ENCODE assay signal across 18 cellular contexts in genomic region chr14:74550071-74550470, GRCh38. TPM values are rescaled to one million over a fixed set of nuclear protein-coding genes. Genes with fewer than 3 reads are reported as not detected.
A peak's percentile ranks its signal among the peaks of the same experiment; 100 is the strongest.
DNase-seq lines count a peak whose midpoint lies in the region; ATAC-seq and TF ChIP-seq lines count a peak whose summit lies in the region.
"Had no signal": no experiment of that assay in that cellular context is flagged by ENCODE, and none has a peak within 500 bp of the region (broad histone marks: within the 10 kb centered on the region; RNA-seq: fewer than 3 reads in every experiment).

No MANE protein-coding gene starts in this region.

- H3K14ac ChIP-seq in IMR-90 (replicated peaks; ENCODE audit: low read depth, low read length) (no peak overlapping the region), mesenchymal stem cell (ENCODE audit: low read length in 2 of 2) (peak overlapping the region in 1 of 2 experiments; percentile 41)

- H2AK9ac ChIP-seq in IMR-90 (replicated peaks; ENCODE audit: low read depth, low read length, poor library complexity): peak overlapping the region; percentile 47

- no peaks in the 10 kb centered on the region for H3K27me3 ChIP-seq in IMR-90 (ENCODE audit: control insufficient read depth, insufficient read depth, low read length)
- no peaks in the 10 kb centered on the region for H3K27me3 ChIP-seq in mesenchymal stem cell (ENCODE audit: control insufficient read depth in 1 of 2, insufficient read depth in 1 of 2, low read length in 2 of 2)
- H3K27me3 ChIP-seq in upper lobe of right lung: no peaks in the 10 kb centered on the region
- H3K27me3 ChIP-seq: BLaER1 had no signal

- no peak overlapping the region for H2BK12ac ChIP-seq in mesenchymal stem cell (ENCODE audit: low read length in 2 of 2)

- H3K36me3 Mint-ChIP-seq in chondrocyte (ENCODE audit: low read depth): peaks cover 23% of the 10 kb centered on the region
- H3K36me3 Mint-ChIP-seq in naive thymus-derived CD8-positive, alpha-beta T cell: no peaks in the 10 kb centered on the region
- H3K36me3 Mint-ChIP-seq: CD8-positive, alpha-beta T cell had no signal

- H2BK5ac ChIP-seq in IMR-90 (ENCODE audit: low read depth, low read length, poor library complexity, severe bottlenecking) (no peak overlapping the region), mesenchymal stem cell (ENCODE audit: low read depth, low read length, poor library complexity, severe bottlenecking) (no peak overlapping the region)

- H3K79me1 ChIP-seq in IMR-90 (ENCODE audit: low read depth in 1 of 2, low read length in 2 of 2) (peaks cover 0 to 32% of the 10 kb centered on the region in 2 experiments; a peak in 2 of 4 replicates), mesenchymal stem cell (replicated peaks; ENCODE audit: low read length, poor library complexity, severe bottlenecking) (peaks cover 51% of the 10 kb centered on the region)

- DNase-seq in IMR-90: no peak
- DNase-seq in chondrocyte (ENCODE audit: low spot score): no peak
- no peak for DNase-seq in mesenchymal stem cell
- DNase-seq in upper lobe of right lung: no peak
- no peak for DNase-seq in naive thymus-derived CD8-positive, alpha-beta T cell
- DNase-seq: CD8-positive, alpha-beta T cell; EL; MV-4-11; NCI-H1417; NCI-H187; NCI-H2107; NCI-H510A; NCI-H774 had no signal

- H3K27ac Mint-ChIP-seq in chondrocyte (ENCODE audit: unreplicated experiment): peak overlapping the region; percentile 19
- no peak overlapping the region for H3K27ac Mint-ChIP-seq in naive thymus-derived CD8-positive, alpha-beta T cell
- H3K27ac Mint-ChIP-seq: CD8-positive, alpha-beta T cell had no signal

- H3K9me3 ChIP-seq in IMR-90 (ENCODE audit: control insufficient read depth, insufficient read depth, low read length) (no peaks in the 10 kb centered on the region), mesenchymal stem cell (ENCODE audit: control insufficient read depth, low read length) (no peaks in the 10 kb centered on the region), upper lobe of right lung (no peaks in the 10 kb centered on the region)
- H3K9me3 ChIP-seq: BLaER1 had no signal

- TF ChIP-seq CTCF in IMR-90 (conservative IDR thresholded peaks at IDR 0.05; ENCODE audit: low read depth, low read length): no peak
- no peak for TF ChIP-seq CTCF in chondrocyte (IDR thresholded peaks at IDR 0.05)
- TF ChIP-seq CTCF in upper lobe of right lung (IDR thresholded peaks at IDR 0.05): no peak

- TF ChIP-seq RAD21 in IMR-90 (IDR thresholded peaks at IDR 0.05; ENCODE audit: low read length): no peak

- no peak overlapping the region for H4K91ac ChIP-seq in IMR-90 (ENCODE audit: insufficient read depth, low read depth, low read length)
- no peak overlapping the region for H4K91ac ChIP-seq in mesenchymal stem cell (ENCODE audit: low read length)

- H2AFZ ChIP-seq in IMR-90 (replicated peaks; ENCODE audit: low read length, poor library complexity): no peak overlapping the region
- H2AFZ ChIP-seq in mesenchymal stem cell (ENCODE audit: low read depth, low read length): no peak overlapping the region

- TF ChIP-seq POLR2A in IMR-90 (IDR thresholded peaks at IDR 0.05; ENCODE audit: low read depth, low read length): no peak

- CTCF ChIA-PET in IMR-90 (lab: Yijun Ruan, JAX): no interaction called here

- intact Hi-C loops in IMR-90 (cut with micrococcal nuclease): no loop called here
- intact Hi-C loops in upper lobe of right lung (cut with DNase I): no loop called here

- no peak overlapping the region for H4K5ac ChIP-seq in IMR-90 (ENCODE audit: low read depth, low read length)

- H3K18ac ChIP-seq in IMR-90 (ENCODE audit: low read depth, low read length) (no peak overlapping the region), mesenchymal stem cell (ENCODE audit: low read depth in 1 of 2, low read length in 2 of 2) (no peak overlapping the region)

- no peaks in the 10 kb centered on the region for H3K9me3 Mint-ChIP-seq in chondrocyte (ENCODE audit: low read depth)
- no peaks in the 10 kb centered on the region for H3K9me3 Mint-ChIP-seq in naive thymus-derived CD8-positive, alpha-beta T cell
- H3K9me3 Mint-ChIP-seq: CD8-positive, alpha-beta T cell had no signal

- no CpG with 5 or more reads among the region's 1 CpG for WGBS in IMR-90 (ENCODE audit: extremely low coverage in 2 of 2, insufficient read length in 1 of 2), 2 experiments
- 0% methylated on average over 1 of the region's 1 CpG for WGBS in mesenchymal stem cell

- H2BK15ac ChIP-seq in IMR-90 (ENCODE audit: low read depth, low read length) (no peak overlapping the region), mesenchymal stem cell (ENCODE audit: low read depth, poor library complexity, severe bottlenecking) (no peak overlapping the region)

- no TSS peak for BruUV-seq in IMR-90 (replicated peaks; lab: Mats Ljungman, UMichigan)

- H3K9ac ChIP-seq in IMR-90 (ENCODE audit: low read depth, low read length) (no peak overlapping the region), mesenchymal stem cell (ENCODE audit: low read length) (no peak overlapping the region)
- H3K9ac ChIP-seq: BLaER1, KMS-11 had no signal

- H2BK20ac ChIP-seq in IMR-90 (ENCODE audit: low read depth, low read length): no peak overlapping the region

- peaks cover 89% of the 10 kb centered on the region for H3K4me1 Mint-ChIP-seq in chondrocyte (ENCODE audit: low read depth)
- H3K4me1 Mint-ChIP-seq in naive thymus-derived CD8-positive, alpha-beta T cell: peaks cover 0 to 7% (median 0%) of the 10 kb centered on the region in 4 donors

- H3K23ac ChIP-seq in IMR-90 (ENCODE audit: low read depth, low read length): no peak overlapping the region
- H3K23ac ChIP-seq in mesenchymal stem cell (ENCODE audit: low read length in 2 of 2): no peak overlapping the region

- H3K56ac ChIP-seq in IMR-90 (ENCODE audit: extremely low read depth, insufficient read depth, low read length): no peak overlapping the region

- in situ Hi-C loops in IMR-90 (cut with MboI; ENCODE audit: low sequenced_read_pairs): no loop called here

- H3K4me3 ChIP-seq in IMR-90 (ENCODE audit: insufficient read depth, low read depth, low read length) (no peak overlapping the region), mesenchymal stem cell (ENCODE audit: insufficient read depth in 1 of 2, low read depth in 1 of 2, low read length in 2 of 2) (no peak overlapping the region), upper lobe of right lung (no peak overlapping the region)
- H3K4me3 ChIP-seq: BLaER1, GM12878 had no signal

- no peak for ATAC-seq in IMR-90 (ENCODE audit: low read depth)
- no peak for ATAC-seq in upper lobe of right lung
- no peak for ATAC-seq in naive thymus-derived CD8-positive, alpha-beta T cell
- no peak for ATAC-seq in HG03039 (IDR thresholded peaks at IDR 0.05; ENCODE audit: unreplicated experiment)
- no peak for ATAC-seq in HG03025 (IDR thresholded peaks at IDR 0.05; ENCODE audit: low FRiP score, unreplicated experiment)
- ATAC-seq: CD8-positive, alpha-beta T cell had no signal

- H3K27ac ChIP-seq in IMR-90 (ENCODE audit: insufficient read depth, low read length) (no peak overlapping the region), mesenchymal stem cell (ENCODE audit: low read length, poor library complexity, severe bottlenecking) (no peak overlapping the region), upper lobe of right lung (peak overlapping the region; percentile 42)
- H3K27ac ChIP-seq: BLaER1, KMS-11 had no signal

- H3K4me2 ChIP-seq in IMR-90 (ENCODE audit: low read depth, low read length): no peak overlapping the region
- no peak overlapping the region for H3K4me2 ChIP-seq in mesenchymal stem cell (ENCODE audit: low read length, poor library complexity, severe bottlenecking)
- H3K4me2 ChIP-seq: BLaER1, KMS-11 had no signal

- H3K36me3 ChIP-seq in IMR-90 (ENCODE audit: control insufficient read depth, insufficient read depth, low read length): peaks cover 7% of the 10 kb centered on the region; the same call in 1 of the 2 replicates
- H3K36me3 ChIP-seq in mesenchymal stem cell (ENCODE audit: control insufficient read depth in 1 of 2, insufficient read depth in 2 of 2, low read depth in 1 of 2, low read length in 2 of 2): peaks cover 82 to 87% of the 10 kb centered on the region in 2 experiments
- no peaks in the 10 kb centered on the region for H3K36me3 ChIP-seq in upper lobe of right lung
- H3K36me3 ChIP-seq: BLaER1 had no signal

- dilution Hi-C loops in IMR-90 (cut with HindIII; ENCODE audit: low sequenced_read_pairs, unreplicated experiment): no loop called here

- POLR2A ChIA-PET in IMR-90 (lab: Charles Lee; ENCODE audit: unreplicated experiment): no interaction called here
- POLR2A ChIA-PET in naive thymus-derived CD8-positive, alpha-beta T cell (lab: Charles Lee): no interaction called here

- H3K4ac ChIP-seq in IMR-90 (ENCODE audit: low read depth, low read length) (no peak overlapping the region; the same call in 1 of the 2 replicates), mesenchymal stem cell (ENCODE audit: low read depth in 1 of 2, low read length in 2 of 2) (no peak overlapping the region)

- no peaks in the 10 kb centered on the region for H4K20me1 ChIP-seq in IMR-90 (ENCODE audit: insufficient read depth, low read length)
- H4K20me1 ChIP-seq: BLaER1 had no signal

- H3K9me1 ChIP-seq in IMR-90 (ENCODE audit: insufficient read depth, low read length): peaks cover 22% of the 10 kb centered on the region

- no peak overlapping the region for H2BK120ac ChIP-seq in IMR-90 (ENCODE audit: low read depth, low read length)
- no peak overlapping the region for H2BK120ac ChIP-seq in mesenchymal stem cell (ENCODE audit: low read depth, low read length)

- peak overlapping the region in 1 of 2 experiments; percentile 15; a peak in 1 of 4 replicates for H4K8ac ChIP-seq in IMR-90 (ENCODE audit: low read depth in 2 of 2, low read length in 2 of 2)
- H4K8ac ChIP-seq in mesenchymal stem cell (ENCODE audit: low read length): no peak overlapping the region

- no peaks in the 10 kb centered on the region for H3K27me3 Mint-ChIP-seq in chondrocyte (ENCODE audit: low read depth)
- H3K27me3 Mint-ChIP-seq in naive thymus-derived CD8-positive, alpha-beta T cell: peaks cover 0 to 2% (median 0%) of the 10 kb centered on the region in 5 donors

- peaks cover 30% of the 10 kb centered on the region for H3K4me1 ChIP-seq in IMR-90 (ENCODE audit: control insufficient read depth, insufficient read depth, low read length)
- H3K4me1 ChIP-seq in mesenchymal stem cell (ENCODE audit: control insufficient read depth, insufficient read depth, low read depth, low read length): peaks cover 46% of the 10 kb centered on the region
- peaks cover 27% of the 10 kb centered on the region for H3K4me1 ChIP-seq in upper lobe of right lung

- H2AK5ac ChIP-seq in IMR-90 (ENCODE audit: low read depth, low read length) (peak overlapping the region; percentile 30; the same call in 1 of the 2 replicates), mesenchymal stem cell (ENCODE audit: low read length, severe bottlenecking) (peak overlapping the region; percentile 36)

- H3K4me3 Mint-ChIP-seq in chondrocyte (ENCODE audit: unreplicated experiment): no peak overlapping the region
- no peak overlapping the region for H3K4me3 Mint-ChIP-seq in naive thymus-derived CD8-positive, alpha-beta T cell
- H3K4me3 Mint-ChIP-seq: CD8-positive, alpha-beta T cell had no signal

RNA-seq across cellular contexts. Expression of gene ISCA2, which starts 56.5 kb away (rescaled TPM):
- 5.4 and 9.2 TPM in 2 replicates for total RNA-seq in IMR-90 (2012; rRNA removed)
- 25.7 and 25.8 TPM in 2 replicates for polyA plus RNA-seq in IMR-90 (2012; rRNA removed)
- polyA plus RNA-seq in IMR-90 (2012; cell fraction: cytosol; rRNA removed): 2.7 and 5.1 TPM in 2 replicates
- polyA plus RNA-seq in IMR-90 (2012; cell fraction: nucleus; rRNA removed; ENCODE audit: low replicate concordance): 1.3 and 5.5 TPM in 2 replicates
- total RNA-seq in chondrocyte: 16.6 to 18.9 TPM (median 16.9 TPM) in 3 replicates
- 37.5 TPM for polyA plus RNA-seq in mesenchymal stem cell (2013, experiment 1 of 2)
- 35.9 TPM for polyA plus RNA-seq in mesenchymal stem cell (2013, experiment 2 of 2)
- 21.4 TPM for total RNA-seq in upper lobe of right lung
- total RNA-seq in naive thymus-derived CD8-positive, alpha-beta T cell: 10 to 100 TPM; 33.3 to 39.5 TPM
- 10 to 100 TPM; 47.2 to 86.2 (median 65.3) TPM for polyA plus RNA-seq in naive thymus-derived CD8-positive, alpha-beta T cell

RNA-seq across cellular contexts. Expression of gene NPC2, which starts 57.0 kb away (rescaled TPM):
- total RNA-seq in IMR-90 (2012; rRNA removed): 123 and 210 TPM in 2 replicates
- 272 and 273 TPM in 2 replicates for polyA plus RNA-seq in IMR-90 (2012; rRNA removed)
- polyA plus RNA-seq in IMR-90 (2012; cell fraction: cytosol; rRNA removed): 197 and 369 TPM in 2 replicates
- polyA plus RNA-seq in IMR-90 (2012; cell fraction: nucleus; rRNA removed; ENCODE audit: low replicate concordance): 66.2 and 72.0 TPM in 2 replicates
- 209 to 313 TPM (median 212 TPM) in 3 replicates for total RNA-seq in chondrocyte
- polyA plus RNA-seq in mesenchymal stem cell (2013, experiment 1 of 2): 939 TPM
- polyA plus RNA-seq in mesenchymal stem cell (2013, experiment 2 of 2): 965 TPM
- 849 TPM for total RNA-seq in upper lobe of right lung
- 10 to 100 TPM; 40.9 to 44.4 TPM for total RNA-seq in naive thymus-derived CD8-positive, alpha-beta T cell
- 10 to 100 TPM; 53.8 to 65.2 (median 57.0) TPM for polyA plus RNA-seq in naive thymus-derived CD8-positive, alpha-beta T cell
